Comparison of ENCODE assay signal across 14 cellular contexts in the genomic region with DNA sequence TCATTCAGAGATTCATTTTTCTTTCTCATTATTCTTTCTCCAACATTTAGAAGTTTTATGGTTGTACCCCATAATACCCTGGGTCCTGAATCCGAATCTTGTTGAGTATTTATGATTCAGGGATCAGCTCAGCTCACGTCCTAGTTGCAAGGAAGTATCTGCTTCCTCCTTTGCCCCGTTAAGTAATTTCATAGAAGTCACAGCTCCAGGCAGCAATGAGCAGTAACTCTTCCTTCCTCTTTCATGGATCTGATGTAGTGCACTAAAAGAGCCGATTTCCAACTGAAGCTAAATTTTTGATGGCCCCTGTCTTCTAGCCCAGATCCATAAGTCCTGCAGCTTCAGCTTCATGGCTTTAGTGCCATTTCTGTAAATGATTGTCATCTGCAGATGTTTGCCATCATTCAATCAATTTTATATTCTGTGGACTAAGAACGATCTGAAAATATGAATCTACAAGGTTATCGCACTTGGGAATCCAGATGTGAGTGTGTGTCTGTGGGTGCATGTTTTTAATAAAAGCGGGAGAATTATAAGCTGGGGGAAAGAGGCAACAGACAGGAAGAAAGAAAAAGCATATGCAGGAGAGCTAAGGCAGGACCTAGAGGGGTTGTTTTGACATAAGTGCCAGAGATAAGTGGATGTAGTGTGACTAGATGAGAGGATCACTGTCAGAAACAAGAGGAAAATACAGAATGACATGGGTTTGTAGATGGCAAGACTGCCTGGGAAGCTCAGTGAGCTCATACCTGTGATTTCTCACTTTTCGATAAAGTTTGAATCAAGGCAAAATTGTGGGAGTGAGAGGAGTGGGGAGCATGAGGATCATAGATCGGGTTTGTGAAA. TPM values are rescaled to one million over a fixed set of nuclear protein-coding genes. Genes with fewer than 3 reads are reported as not detected.
"Had no signal": no experiment of that assay in that cellular context is flagged by ENCODE, and none has a peak within 500 bp of the region (broad histone marks: within the 10 kb centered on the region; RNA-seq: fewer than 3 reads in every experiment).

No MANE protein-coding gene starts in this region.

- DNase-seq: activated CD4-positive, alpha-beta memory T cell treated with anti-CD3 and anti-CD28 coated beads for 36 hours; activated CD4-positive, alpha-beta T cell treated with anti-CD3 and anti-CD28 coated beads for 1 hour; activated gamma-delta T cell; activated T-cell treated with anti-CD3 and anti-CD28 coated beads, Interleukin-2, amount 50 U/mL, for 48 hours; amygdala; cortex of kidney; hippocampal formation; naive thymus-derived CD8-positive, alpha-beta T cell; nucleus accumbens; right lobe of liver; T-helper 2 cell; tibial artery had no signal

- H3K27ac ChIP-seq: prostate gland, right lobe of liver, tibial artery had no signal

- H3K4me3 ChIP-seq: prostate gland, right lobe of liver, tibial artery had no signal

- H3K36me3 ChIP-seq: prostate gland, right lobe of liver, tibial artery had no signal

- H3K9me3 ChIP-seq: prostate gland, right lobe of liver, tibial artery had no signal

- H3K4me1 ChIP-seq: prostate gland, right lobe of liver, tibial artery had no signal

- ATAC-seq: naive thymus-derived CD8-positive, alpha-beta T cell; stimulated activated effector memory CD8-positive, alpha-beta T cell treated with anti-CD3 and anti-CD28 coated beads, Interleukin-12 subunit alpha, Interleukin-12 subunit beta, amount 100 ng/mL, for 72 hours had no signal

- H3K27me3 ChIP-seq: right lobe of liver, tibial artery had no signal

RNA-seq across cellular contexts. Expression of gene VEGFD, which starts 17.5 kb away (rescaled TPM):
- polyA plus RNA-seq: naive thymus-derived CD8-positive, alpha-beta T cell had no signal

RNA-seq across cellular contexts. Expression of gene ASB11, which starts 51.3 kb away (rescaled TPM):
- polyA plus RNA-seq: naive thymus-derived CD8-positive, alpha-beta T cell had no signal
